Comparison of ENCODE assay signal across 24 cellular contexts in the genomic region with DNA sequence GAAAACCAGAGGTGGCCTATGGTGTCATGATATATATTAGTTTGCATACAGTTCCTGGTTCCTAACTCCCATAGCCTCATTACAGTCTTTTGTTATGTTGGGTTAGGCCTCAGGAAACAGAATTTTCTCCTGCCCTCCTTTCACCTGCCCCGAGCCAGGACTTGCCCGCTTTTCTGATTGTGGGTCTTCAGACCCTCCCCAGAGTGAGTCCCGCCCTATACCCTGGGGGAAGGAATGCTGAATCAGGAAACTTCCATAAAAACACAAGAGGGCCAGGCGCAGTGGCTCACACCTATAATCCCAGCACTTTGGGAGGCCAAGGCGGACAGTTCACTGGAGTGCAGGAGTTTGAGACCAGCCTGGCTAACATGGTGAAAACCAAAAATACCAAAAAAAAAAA.
"Had no signal": no experiment of that assay in that cellular context is flagged by ENCODE, and none has a peak within 500 bp of the region (broad histone marks: within the 10 kb centered on the region; RNA-seq: fewer than 3 reads in every experiment).

No MANE protein-coding gene starts in this region.

- H3K27ac Mint-ChIP-seq: activated CD8-positive, alpha-beta T cell treated with anti-CD3 and anti-CD28 coated beads, Interleukin-2, amount 10 ng/mL, durations not matched to agents 7 days and 5 days; activated naive CD8-positive, alpha-beta T cell treated with anti-CD3 and anti-CD28 coated beads, Interleukin-2, amount 10 ng/mL, durations not matched to agents 7 days and 5 days; T-helper 17 cell had no signal

- DNase-seq: activated CD4-positive, alpha-beta T cell treated with anti-CD3 and anti-CD28 coated beads for 48 hours; activated CD4-positive, alpha-beta T cell treated with anti-CD3 and anti-CD28 coated beads, Interleukin-2, amount 50 U/mL, for 4 hours; activated CD8-positive, alpha-beta memory T cell treated with anti-CD3 and anti-CD28 coated beads, Interleukin-2, amount 50 U/mL, for 48 hours; activated CD8-positive, alpha-beta T cell treated with anti-CD3 and anti-CD28 coated beads, Interleukin-2, amount 10 ng/mL, durations not matched to agents 7 days and 5 days; activated naive CD4-positive, alpha-beta T cell treated with anti-CD3 and anti-CD28 coated beads, Interleukin-2, amount 50 U/mL, for 16 hours; activated naive CD8-positive, alpha-beta T cell treated with anti-CD3 and anti-CD28 coated beads, Interleukin-2, amount 10 ng/mL, durations not matched to agents 7 days and 5 days; activated T-cell treated with anti-CD3 and anti-CD28 coated beads, Interleukin-2, amount 50 U/mL, for 1 hour; aorta; MV-4-11; NCI-H1092 treated with DMSO at 0.1 percent for 48 hours; NCI-H1417 treated with DMSO at 0.1 percent for 48 hours; NCI-H1694; NCI-H2029 treated with DMSO at 0.1 percent for 48 hours; NCI-H345; NCI-H510A; NCI-H526 treated with DMSO at 0.1 percent for 48 hours; NCI-H82; OCI-M1; SIG-M5; T-helper 17 cell; T1000 had no signal

- H3K4me1 ChIP-seq: breast epithelium had no signal

- H3K4me3 Mint-ChIP-seq: activated CD8-positive, alpha-beta T cell treated with anti-CD3 and anti-CD28 coated beads, Interleukin-2, amount 10 ng/mL, durations not matched to agents 7 days and 5 days; activated naive CD8-positive, alpha-beta T cell treated with anti-CD3 and anti-CD28 coated beads, Interleukin-2, amount 10 ng/mL, durations not matched to agents 7 days and 5 days; central memory CD8-positive, alpha-beta T cell; T-helper 17 cell had no signal

- H3K27me3 ChIP-seq: breast epithelium had no signal

- H3K27me3 Mint-ChIP-seq: activated naive CD8-positive, alpha-beta T cell treated with anti-CD3 and anti-CD28 coated beads, Interleukin-2, amount 10 ng/mL, durations not matched to agents 7 days and 5 days had no signal

- H3K36me3 ChIP-seq: breast epithelium had no signal

- H3K9me3 ChIP-seq: breast epithelium had no signal

- H3K27ac ChIP-seq: breast epithelium, VCaP had no signal

- H3K9me3 Mint-ChIP-seq: activated naive CD8-positive, alpha-beta T cell treated with anti-CD3 and anti-CD28 coated beads, Interleukin-2, amount 10 ng/mL, durations not matched to agents 7 days and 5 days; central memory CD8-positive, alpha-beta T cell had no signal

- H3K4me1 Mint-ChIP-seq: central memory CD8-positive, alpha-beta T cell had no signal

- ATAC-seq: activated CD8-positive, alpha-beta T cell treated with anti-CD3 and anti-CD28 coated beads, Interleukin-2, amount 10 ng/mL, durations not matched to agents 7 days and 5 days; T-helper 17 cell had no signal

- H3K4me3 ChIP-seq: breast epithelium had no signal
